16 cellular contexts compared by ENCODE assay signal in genomic region chr16:50430076-50430475, GRCh38.
"Had no signal": no experiment of that assay in that cellular context is flagged by ENCODE, and none has a peak within 500 bp of the region (broad histone marks: within the 10 kb centered on the region; RNA-seq: fewer than 3 reads in every experiment).

No MANE protein-coding gene starts in this region.

- H3K4me3 Mint-ChIP-seq: naive thymus-derived CD8-positive, alpha-beta T cell; stimulated activated memory B cell treated with anti-CD40 and anti-IgM and Interleukin-4, amounts not matched to agents 10 μg/mL and 1 μg/mL and 100 μg/mL, for 72 hours; stimulated activated naive CD8-positive, alpha-beta T cell treated with anti-CD3 and anti-CD28 coated beads, Interleukin-15, amount 100 ng/mL, for 72 hours had no signal

- H3K4me1 Mint-ChIP-seq: stimulated activated memory B cell treated with anti-CD40 and anti-IgM and Interleukin-4, amounts not matched to agents 10 μg/mL and 1 μg/mL and 100 μg/mL, for 72 hours; stimulated activated naive CD8-positive, alpha-beta T cell treated with anti-CD3 and anti-CD28 coated beads, Interleukin-15, amount 100 ng/mL, for 72 hours had no signal

- H3K36me3 ChIP-seq: colonic mucosa, gastrocnemius medialis, heart right ventricle, neutrophil, spleen, thoracic aorta, transverse colon had no signal

- H3K4me1 ChIP-seq: colonic mucosa, gastrocnemius medialis, heart right ventricle, spleen, transverse colon had no signal

- H3K9me3 ChIP-seq: colonic mucosa, gastrocnemius medialis, heart right ventricle, mucosa of descending colon, neutrophil, spleen, thoracic aorta, transverse colon had no signal

- H3K27ac Mint-ChIP-seq: naive thymus-derived CD8-positive, alpha-beta T cell; stimulated activated memory B cell treated with anti-CD40 and anti-IgM and Interleukin-4, amounts not matched to agents 10 μg/mL and 1 μg/mL and 100 μg/mL, for 72 hours; stimulated activated naive CD8-positive, alpha-beta T cell treated with anti-CD3 and anti-CD28 coated beads, Interleukin-15, amount 100 ng/mL, for 72 hours had no signal

- DNase-seq: colonic mucosa; dermis blood vessel endothelial cell; gastrocnemius medialis; heart right ventricle; mucosa of descending colon; naive thymus-derived CD8-positive, alpha-beta T cell; spleen; stimulated activated CD4-positive, alpha-beta T cell treated with anti-CD3 and anti-CD28 coated beads, Interleukin-15, amount 100 ng/mL, for 24 hours; stimulated activated CD4-positive, alpha-beta T cell treated with anti-CD3 and anti-CD28 coated beads, Interleukin-1b, Interleukin-23, amount 100 ng/mL, for 48 hours; stimulated activated CD4-positive, alpha-beta T cell treated with anti-CD3 and anti-CD28 coated beads, Interleukin-4, amount 100 ng/mL, for 24 hours; stimulated activated naive CD8-positive, alpha-beta T cell treated with anti-CD3 and anti-CD28 coated beads, Interleukin-15, amount 100 ng/mL, for 72 hours; transverse colon had no signal

- H3K9me3 Mint-ChIP-seq: naive thymus-derived CD8-positive, alpha-beta T cell; stimulated activated memory B cell treated with anti-CD40 and anti-IgM and Interleukin-4, amounts not matched to agents 10 μg/mL and 1 μg/mL and 100 μg/mL, for 72 hours; stimulated activated naive CD8-positive, alpha-beta T cell treated with anti-CD3 and anti-CD28 coated beads, Interleukin-15, amount 100 ng/mL, for 72 hours had no signal

- H3K36me3 Mint-ChIP-seq: stimulated activated memory B cell treated with anti-CD40 and anti-IgM and Interleukin-4, amounts not matched to agents 10 μg/mL and 1 μg/mL and 100 μg/mL, for 72 hours had no signal

- H3K27ac ChIP-seq: colonic mucosa, gastrocnemius medialis, heart right ventricle, neutrophil, spleen, thoracic aorta, transverse colon had no signal

- ATAC-seq: gastrocnemius medialis; heart right ventricle; mucosa of descending colon; naive thymus-derived CD8-positive, alpha-beta T cell; sciatic nerve; stimulated activated memory B cell treated with anti-CD40 and anti-IgM and Interleukin-4, amounts not matched to agents 10 μg/mL and 1 μg/mL and 100 μg/mL, for 72 hours; stimulated activated naive CD8-positive, alpha-beta T cell treated with anti-CD3 and anti-CD28 coated beads, Interleukin-15, amount 100 ng/mL, for 72 hours had no signal

- H3K4me3 ChIP-seq: colonic mucosa, gastrocnemius medialis, heart right ventricle, mucosa of descending colon, spleen, thoracic aorta, transverse colon had no signal

- H3K27me3 ChIP-seq: colonic mucosa, transverse colon had no signal
